Comparison of ENCODE assay signal across 18 cellular contexts in genomic region chrX:119589810-119590209, GRCh38.
"Had no signal": no experiment of that assay in that cellular context is flagged by ENCODE, and none has a peak within 500 bp of the region (broad histone marks: within the 10 kb centered on the region; RNA-seq: fewer than 3 reads in every experiment).

No MANE protein-coding gene starts in this region.

- H3K27ac Mint-ChIP-seq: endodermal cell, mesothelial cell of epicardium, natural killer cell, neural progenitor cell had no signal

- H3K4me1 ChIP-seq: colonic mucosa, heart left ventricle, neural progenitor cell, right atrium auricular region had no signal

- H2AFZ ChIP-seq: neural progenitor cell had no signal

- DNase-seq: colonic mucosa; effector CD4-positive, alpha-beta T cell; endodermal cell; foreskin melanocyte; heart left ventricle; hypothalamus; kidney glomerular epithelial cell; natural killer cell; nucleus accumbens; ovary; small intestine; stimulated activated CD4-positive, alpha-beta T cell treated with anti-CD3 and anti-CD28 coated beads, Interleukin-12 subunit alpha, Interleukin-12 subunit beta, amount 100 ng/mL, for 4 hours; stimulated activated naive CD4-positive, alpha-beta T cell treated with Interleukin-2 at 50 U/mL for 16 hours; trophoblast cell had no signal

- H3K9ac ChIP-seq: neural progenitor cell had no signal

- H3K4me1 Mint-ChIP-seq: endodermal cell, mesothelial cell of epicardium, natural killer cell, neural progenitor cell had no signal

- FAIRE-seq: islet of Langerhans, small intestine had no signal

- H3K4me3 ChIP-seq: colonic mucosa, heart left ventricle, neural progenitor cell, ovary, right atrium auricular region had no signal

- H3K4me3 Mint-ChIP-seq: endodermal cell, mesothelial cell of epicardium, natural killer cell, neural progenitor cell had no signal

- ATAC-seq: heart left ventricle, natural killer cell had no signal

- H3K27me3 ChIP-seq: colonic mucosa, neural progenitor cell, ovary, right atrium auricular region had no signal

- H3K9me3 Mint-ChIP-seq: natural killer cell had no signal

- H3K27ac ChIP-seq: colonic mucosa, heart left ventricle, neural progenitor cell, ovary, right atrium auricular region had no signal

- H3K36me3 ChIP-seq: colonic mucosa, neural progenitor cell, ovary had no signal

- H3K9me3 ChIP-seq: colonic mucosa, heart left ventricle, ovary, right atrium auricular region had no signal

- H3K4me2 ChIP-seq: neural progenitor cell had no signal
